2 cellular contexts compared by ENCODE assay signal in genomic region chr7:100476903-100477870, GRCh38.
TF ChIP-seq lines count a peak whose summit lies in the region.

No MANE protein-coding gene starts in this region.

TF ChIP-seq in GM12878, 131 proteins besides CTCF, POLR2A, EP300 and RAD21:
- 0 out of 4 replicates have a peak, but pooled peaks of 1 of the 2 experiments have one; percentile 8 for TF ChIP-seq BHLHE40 (IDR thresholded peaks at IDR 0.05; ENCODE audit: borderline replicate concordance in 1 of 2, low read depth in 2 of 2, low read length in 1 of 2)
- 0 out of 2 replicates have a peak, but pooled peaks have one; percentile 31 for TF ChIP-seq GATAD2B (conservative IDR thresholded peaks at IDR 0.05; ENCODE audit: low read depth)
- 0 out of 2 replicates have a peak, but pooled peaks have one; percentile 29 for TF ChIP-seq WRNIP1 (IDR thresholded peaks at IDR 0.05; ENCODE audit: borderline replicate concordance, low read depth, low read length)
- TF ChIP-seq ZBTB33 (IDR thresholded peaks at IDR 0.05): no peak
- TF ChIP-seq EZH2 (IDR thresholded peaks at IDR 0.05; ENCODE audit: borderline replicate concordance, control insufficient read depth, low read depth, low read length): no peak
- no peak for TF ChIP-seq ASH2L (IDR thresholded peaks at IDR 0.05; ENCODE audit: borderline replicate concordance, low read depth)
- no peak for TF ChIP-seq BCL3 (IDR thresholded peaks at IDR 0.05; ENCODE audit: borderline replicate concordance, insufficient read depth, low read depth, low read length, poor library complexity, severe bottlenecking)
- TF ChIP-seq IKZF1 (conservative IDR thresholded peaks at IDR 0.05): 0 out of 2 replicates have a peak, but pooled peaks have one; percentile 25
- TF ChIP-seq CHD2 (IDR thresholded peaks at IDR 0.05; ENCODE audit: borderline replicate concordance, low read depth, low read length): 0 out of 2 replicates have a peak, but pooled peaks have one; percentile 41
- no peak for TF ChIP-seq JUNB (IDR thresholded peaks at IDR 0.05)
- TF ChIP-seq POLR2AphosphoS2 (IDR thresholded peaks at IDR 0.05; ENCODE audit: low read depth, low read length): 0 out of 2 replicates have a peak, but pooled peaks have one; percentile 39
- TF ChIP-seq MYC (IDR thresholded peaks at IDR 0.05; ENCODE audit: insufficient read depth, insufficient read length, insufficient replicate concordance, low read length, severe bottlenecking): no peak
- peak; percentile 85; the same call in 1 of the 2 replicates for TF ChIP-seq SMARCA5 (IDR thresholded peaks at IDR 0.05)

TF ChIP-seq in GM12891, 5 proteins besides CTCF, POLR2A, EP300 and RAD21:
- TF ChIP-seq SPI1 (IDR thresholded peaks at IDR 0.05; ENCODE audit: low read depth, low read length) (no peak), PAX5 (IDR thresholded peaks at IDR 0.05; ENCODE audit: insufficient read depth, low read length, severe bottlenecking) (no peak), POU2F2 (IDR thresholded peaks at IDR 0.05; ENCODE audit: low read depth, low read length) (no peak), TAF1 (IDR thresholded peaks at IDR 0.05; ENCODE audit: low read depth, low read length) (no peak), POLR2AphosphoS5 (IDR thresholded peaks at IDR 0.05; ENCODE audit: low read depth, low read length) (no peak)
